Comparison of ENCODE assay signal across 15 cellular contexts in the genomic region with DNA sequence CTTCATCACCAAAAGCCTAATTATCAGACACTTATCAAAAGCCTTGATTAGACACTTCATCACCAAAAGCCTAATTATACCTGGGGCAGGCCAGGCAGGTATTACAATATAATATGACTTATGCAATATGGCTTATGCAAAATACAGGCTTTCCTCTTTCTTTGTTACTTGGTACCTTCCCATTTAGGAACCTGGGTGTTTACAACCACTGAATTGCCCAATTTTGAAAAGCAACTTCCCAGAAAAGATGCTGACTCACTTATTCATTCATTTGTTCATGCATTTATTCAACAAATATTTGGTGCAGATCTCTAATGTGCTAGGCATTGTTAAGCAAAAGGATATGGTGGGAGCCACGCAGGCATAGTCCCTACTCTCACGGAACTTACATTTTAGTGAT. TPM values are rescaled to one million over a fixed set of nuclear protein-coding genes. Genes with fewer than 3 reads are reported as not detected.
A peak's percentile ranks its signal among the peaks of the same experiment; 100 is the strongest.
DNase-seq lines count a peak whose midpoint lies in the region; ATAC-seq and TF ChIP-seq lines count a peak whose summit lies in the region.
"Had no signal": no experiment of that assay in that cellular context is flagged by ENCODE, and none has a peak within 500 bp of the region (broad histone marks: within the 10 kb centered on the region; RNA-seq: fewer than 3 reads in every experiment).

No MANE protein-coding gene starts in this region.

- H3K79me2 ChIP-seq in Loucy (ENCODE audit: insufficient read depth, low read length): no peaks in the 10 kb centered on the region

- peak overlapping the region; percentile 30; the same call in 1 of the 2 replicates for H2AFZ ChIP-seq in Loucy (ENCODE audit: low read length)

- in situ Hi-C loops in HAP-1 (cut with MboI; ENCODE audit: low sequenced_read_pairs): no loop called here

- no peaks in the 10 kb centered on the region for H3K9me3 Mint-ChIP-seq in T-helper 2 cell treated with Interferon-gamma antibody and Interleukin-4, amounts not matched to agents 5 μg/mL and 100 μg/mL, for 36 hours
- H3K9me3 Mint-ChIP-seq in activated naive CD4-positive, alpha-beta T cell treated with anti-CD3 and anti-CD28 coated beads, Interleukin-2, amount 50 U/mL, for 72 hours: no peaks in the 10 kb centered on the region

- peak overlapping the region; percentile 70 for H3K27ac Mint-ChIP-seq in T-helper 2 cell treated with Interferon-gamma antibody and Interleukin-4, amounts not matched to agents 5 μg/mL and 100 μg/mL, for 36 hours
- H3K27ac Mint-ChIP-seq in activated naive CD4-positive, alpha-beta T cell treated with anti-CD3 and anti-CD28 coated beads, Interleukin-2, amount 50 U/mL, for 72 hours: peak overlapping the region; percentile 25 to 99

- DNase-seq in T-helper 2 cell treated with Interferon-gamma antibody and Interleukin-4, amounts not matched to agents 5 μg/mL and 100 μg/mL, for 36 hours (ENCODE audit: low spot score): no peak
- DNase-seq in T-helper 2 cell (no peak), lower lobe of right lung (no peak), HAP-1 (ENCODE audit: low spot score in 2 of 2) (no peak), NCI-H1694 (lab: John Stamatoyannopoulos, UW) (no peak)
- no peak for DNase-seq in activated naive CD4-positive, alpha-beta T cell treated with anti-CD3 and anti-CD28 coated beads, Interleukin-2, amount 50 U/mL, for 72 hours (ENCODE audit: low spot score in 2 of 2)
- DNase-seq: NCI-H1694 treated with DMSO at 0.1 percent for 48 hours; NCI-H526 treated with DMSO at 0.1 percent for 48 hours; stimulated activated naive CD4-positive, alpha-beta T cell treated with Interleukin-2 at 50 U/mL for 16 hours had no signal

- peaks cover 77% of the 10 kb centered on the region for H3K4me1 Mint-ChIP-seq in T-helper 2 cell treated with Interferon-gamma antibody and Interleukin-4, amounts not matched to agents 5 μg/mL and 100 μg/mL, for 36 hours (ENCODE audit: low read depth)

- peak overlapping the region; percentile 28 for H3K27ac ChIP-seq in lower lobe of right lung

- no peaks in the 10 kb centered on the region for H3K27me3 Mint-ChIP-seq in T-helper 2 cell treated with Interferon-gamma antibody and Interleukin-4, amounts not matched to agents 5 μg/mL and 100 μg/mL, for 36 hours (ENCODE audit: low read depth)

- no peak overlapping the region for H3K4me3 ChIP-seq in Loucy (ENCODE audit: low read length, poor library complexity, severe bottlenecking)
- no peak overlapping the region for H3K4me3 ChIP-seq in lower lobe of right lung
- H3K4me3 ChIP-seq in HAP-1: no peak overlapping the region

- no peaks in the 10 kb centered on the region for H3K36me3 ChIP-seq in Loucy (ENCODE audit: insufficient read depth, low read length)
- no peaks in the 10 kb centered on the region for H3K36me3 ChIP-seq in lower lobe of right lung
- H3K36me3 ChIP-seq in HAP-1 (replicated peaks): no peaks in the 10 kb centered on the region; the same call in 1 of the 2 replicates

- H3K27me3 ChIP-seq in Loucy (ENCODE audit: insufficient read depth, low read length, poor library complexity, severe bottlenecking): no peaks in the 10 kb centered on the region
- H3K27me3 ChIP-seq in lower lobe of right lung (ENCODE audit: low read depth): no peaks in the 10 kb centered on the region
- H3K27me3 ChIP-seq in HAP-1 (ENCODE audit: low read depth): peaks cover 39% of the 10 kb centered on the region

- no peaks in the 10 kb centered on the region for H4K20me1 ChIP-seq in Loucy (ENCODE audit: insufficient read depth, low read length, poor library complexity, severe bottlenecking)

- peaks cover 53% of the 10 kb centered on the region for H3K36me3 Mint-ChIP-seq in T-helper 2 cell treated with Interferon-gamma antibody and Interleukin-4, amounts not matched to agents 5 μg/mL and 100 μg/mL, for 36 hours (ENCODE audit: low read depth)
- peaks cover 57 to 71% of the 10 kb centered on the region in 2 donors for H3K36me3 Mint-ChIP-seq in activated naive CD4-positive, alpha-beta T cell treated with anti-CD3 and anti-CD28 coated beads, Interleukin-2, amount 50 U/mL, for 72 hours

- no peaks in the 10 kb centered on the region for H3K9me2 ChIP-seq in Loucy (replicated peaks; ENCODE audit: low read depth, low read length)

- peak overlapping the region; percentile 54 for H3K4me2 ChIP-seq in Loucy (ENCODE audit: low read depth, low read length, poor library complexity, severe bottlenecking)

- H3F3A ChIP-seq in Loucy (ENCODE audit: low read depth): no peaks in the 10 kb centered on the region

- peak overlapping the region; percentile 7 for H3K4me3 Mint-ChIP-seq in T-helper 2 cell treated with Interferon-gamma antibody and Interleukin-4, amounts not matched to agents 5 μg/mL and 100 μg/mL, for 36 hours

- TF ChIP-seq CTCF in Loucy (conservative IDR thresholded peaks at IDR 0.05; ENCODE audit: low read length) (no peak), lower lobe of right lung (IDR thresholded peaks at IDR 0.05) (no peak)

- no peak for ATAC-seq in activated naive CD4-positive, alpha-beta T cell treated with anti-CD3 and anti-CD28 coated beads, Interleukin-2, amount 50 U/mL, for 72 hours
- ATAC-seq in lower lobe of right lung (no peak), GM21723 (IDR thresholded peaks at IDR 0.05; ENCODE audit: unreplicated experiment) (no peak)
- ATAC-seq: sciatic nerve had no signal

- peaks cover 39% of the 10 kb centered on the region for H3K4me1 ChIP-seq in Loucy (ENCODE audit: insufficient read depth, low read length, poor library complexity, severe bottlenecking)
- H3K4me1 ChIP-seq in lower lobe of right lung: peaks cover 60% of the 10 kb centered on the region
- no peaks in the 10 kb centered on the region for H3K4me1 ChIP-seq in HAP-1

- intact Hi-C loops in lower lobe of right lung (cut with DNase I): no loop called here

- no peaks in the 10 kb centered on the region for H3K9me3 ChIP-seq in Loucy (ENCODE audit: insufficient read depth, low read depth, low read length)
- no peaks in the 10 kb centered on the region for H3K9me3 ChIP-seq in lower lobe of right lung
- no peaks in the 10 kb centered on the region for H3K9me3 ChIP-seq in HAP-1

- no peak overlapping the region for H3K9ac ChIP-seq in Loucy (ENCODE audit: low read depth, low read length, poor library complexity, severe bottlenecking)

RNA-seq across cellular contexts. Expression of a gene that starts 13.6 kb away (rescaled TPM):
- total RNA-seq in activated naive CD4-positive, alpha-beta T cell treated with anti-CD3 and anti-CD28 coated beads, Interleukin-2, amount 50 U/mL, for 72 hours: 100 to 1,000 TPM; 125 to 239 TPM
- 163 TPM for total RNA-seq in lower lobe of right lung
- total RNA-seq: astrocyte, fibroblast of villous mesenchyme, H4 had no signal

RNA-seq across cellular contexts. Expression of a gene that starts 13.8 kb away (rescaled TPM):
- 10 to 100 TPM; 35.0 to 93.0 TPM for total RNA-seq in activated naive CD4-positive, alpha-beta T cell treated with anti-CD3 and anti-CD28 coated beads, Interleukin-2, amount 50 U/mL, for 72 hours
- 12.8 TPM for total RNA-seq in lower lobe of right lung

RNA-seq across cellular contexts. Expression of a gene that starts 25.7 kb away (rescaled TPM):
- total RNA-seq in activated naive CD4-positive, alpha-beta T cell treated with anti-CD3 and anti-CD28 coated beads, Interleukin-2, amount 50 U/mL, for 72 hours: 10 to 100 TPM; 39.4 to 64.1 TPM
- total RNA-seq in lower lobe of right lung: 85.3 TPM
- total RNA-seq: fibroblast of villous mesenchyme had no signal
